Comparison of ENCODE assay signal across 34 cellular contexts in the genomic region with DNA sequence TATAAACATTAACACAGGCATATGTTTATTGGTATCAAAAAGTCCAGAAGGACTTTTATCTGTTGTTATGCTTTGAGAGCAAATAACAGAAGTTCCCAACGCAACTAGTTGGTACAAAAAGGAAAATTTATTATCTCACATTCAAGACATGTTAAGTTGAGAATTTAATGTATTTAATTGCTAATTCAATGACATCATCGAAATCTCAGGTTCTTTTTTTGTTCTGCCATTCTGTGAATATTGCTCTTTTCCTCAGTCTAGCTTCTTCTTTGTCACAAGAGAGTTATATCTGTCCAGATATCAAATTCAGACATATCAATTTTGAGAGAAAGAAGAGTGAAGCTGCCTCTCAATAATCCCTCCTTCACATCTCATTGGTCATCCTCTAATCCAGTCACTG.
"Had no signal": no experiment of that assay in that cellular context is flagged by ENCODE, and none has a peak within 500 bp of the region (broad histone marks: within the 10 kb centered on the region; RNA-seq: fewer than 3 reads in every experiment).

No MANE protein-coding gene starts in this region.

- H3K9me3 ChIP-seq: MG63 had no signal

- H3K27me3 ChIP-seq: MG63 had no signal

- DNase-seq: Karpas-422, Kasumi-1, MG63, MM.1S, MV-4-11, NCI-H1048, NCI-H1092, NCI-H1092 treated with DMSO at 0.1 percent for 48 hours, NCI-H1105, NCI-H1105 treated with DMSO at 0.1 percent for 48 hours, NCI-H1417, NCI-H1417 treated with DMSO at 0.1 percent for 48 hours, NCI-H1436, NCI-H1436 treated with DMSO at 0.1 percent for 48 hours, NCI-H146, NCI-H1694, NCI-H1694 treated with DMSO at 0.1 percent for 48 hours, NCI-H187, NCI-H187 treated with DMSO at 0.1 percent for 48 hours, NCI-H1930, NCI-H2029, NCI-H2029 treated with DMSO at 0.1 percent for 48 hours, NCI-H2081, NCI-H2081 treated with DMSO at 0.1 percent for 48 hours, NCI-H2107, NCI-H2171, NCI-H2171 treated with DMSO at 0.1 percent for 48 hours, NCI-H2227 treated with DMSO at 0.1 percent for 48 hours, NCI-H226, NCI-H345, NCI-H446, NCI-H446 treated with DMSO at 0.1 percent for 48 hours, NCI-H510A, NCI-H510A treated with DMSO at 0.1 percent for 48 hours had no signal

- H3K36me3 ChIP-seq: MG63 had no signal

- H3K4me3 ChIP-seq: MG63 had no signal
